Comparison of ENCODE assay signal across 8 cellular contexts in the genomic region with DNA sequence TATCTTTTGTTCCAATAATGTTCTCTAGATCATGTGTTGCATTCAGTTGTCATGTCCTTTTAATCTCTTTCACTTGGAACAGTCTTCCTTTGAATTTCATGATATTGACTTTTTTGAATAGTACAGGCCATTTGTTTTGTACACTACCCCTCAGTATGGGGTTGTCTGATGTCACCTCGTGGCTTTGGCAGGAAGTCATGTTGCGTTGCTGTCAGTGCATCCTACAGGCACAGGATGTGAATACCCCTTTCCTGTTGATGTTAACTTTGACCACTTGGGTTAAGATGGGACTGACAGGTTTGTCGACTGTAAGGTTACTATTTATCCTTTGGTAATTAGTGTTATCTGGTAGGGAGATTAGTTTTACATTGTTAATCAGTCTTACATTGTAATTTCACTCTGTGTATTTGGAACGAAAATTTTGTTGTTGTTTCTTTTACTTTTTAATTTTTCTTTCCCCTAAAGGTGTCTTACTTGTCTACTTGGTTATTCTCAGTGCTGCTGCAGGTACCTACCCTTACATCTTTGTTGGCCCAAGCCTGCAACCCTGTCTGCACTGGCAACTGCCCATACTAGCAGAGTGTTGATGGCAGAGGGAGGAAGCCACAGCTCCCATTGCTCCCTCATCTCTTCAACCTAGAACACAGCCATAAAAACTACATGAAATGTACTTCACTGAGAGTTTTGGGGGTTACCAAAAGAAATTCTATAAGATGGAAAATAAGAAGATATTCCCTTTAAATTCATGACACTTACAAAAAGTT. TPM values are rescaled to one million over a fixed set of nuclear protein-coding genes. Genes with fewer than 3 reads are reported as not detected.
DNase-seq lines count a peak whose midpoint lies in the region; ATAC-seq and TF ChIP-seq lines count a peak whose summit lies in the region.

No MANE protein-coding gene starts in this region.

- no peaks in the 10 kb centered on the region for H3K36me3 ChIP-seq in CD4-positive, CD25-positive, alpha-beta regulatory T cell (ENCODE audit: control insufficient read depth, insufficient read depth, low read length)

- no peaks in the 10 kb centered on the region for H3K27me3 ChIP-seq in CD4-positive, CD25-positive, alpha-beta regulatory T cell (ENCODE audit: control insufficient read depth, insufficient read depth, low read length)

- TF ChIP-seq POLR2A in erythroblast (IDR thresholded peaks at IDR 0.05; ENCODE audit: low read length), result no peak

- in situ Hi-C loops in KBM-7 (cut with MboI; ENCODE audit: low pct_unique_long_range_greater_than_20kb, low sequenced_read_pairs), result no loop called here

- peak; percentile 73 to 75 for ATAC-seq in CD4-positive, CD25-positive, alpha-beta regulatory T cell (ENCODE audit: low read depth in 2 of 2)
- peak; percentile 79 for ATAC-seq in GM19395 (IDR thresholded peaks at IDR 0.05; ENCODE audit: unreplicated experiment)
- peak; percentile 99 for ATAC-seq in central memory CD8-positive, alpha-beta T cell (replicated peaks; ENCODE audit: extremely low read depth, poor library complexity, severe bottlenecking)

- peak overlapping the region in 3 of 4 donors; percentile 43 to 76 (median 59) for H3K4me3 Mint-ChIP-seq in CD4-positive, CD25-positive, alpha-beta regulatory T cell
- peak overlapping the region; percentile 51 for H3K4me3 Mint-ChIP-seq in central memory CD8-positive, alpha-beta T cell

- peak in 2 of 3 donors; percentile 73 to 84 for DNase-seq in CD4-positive, CD25-positive, alpha-beta regulatory T cell
- DNase-seq in KBM-7, result peak; percentile 38
- peak in 1 of 2 donors; percentile 72 for DNase-seq in central memory CD8-positive, alpha-beta T cell (ENCODE audit: low spot score in 2 of 2)
- DNase-seq in COLO668 (lab: John Stamatoyannopoulos, UW; ENCODE audit: unreplicated experiment), result no peak
- DNase-seq in AG20443 (ENCODE audit: low spot score), result no peak
- DNase-seq in erythroblast (lab: John Stamatoyannopoulos, UW), result no peak
- no peak for DNase-seq in globus pallidus (ENCODE audit: low spot score)

- no peaks in the 10 kb centered on the region for H3K36me3 Mint-ChIP-seq in CD4-positive, CD25-positive, alpha-beta regulatory T cell
- H3K36me3 Mint-ChIP-seq in central memory CD8-positive, alpha-beta T cell (ENCODE audit: insufficient read depth), result peaks cover 3% of the 10 kb centered on the region

- H3K4me3 ChIP-seq in CD4-positive, CD25-positive, alpha-beta regulatory T cell (ENCODE audit: low read depth, low read length), result peak overlapping the region; percentile 67

- H3K4me1 ChIP-seq in CD4-positive, CD25-positive, alpha-beta regulatory T cell (ENCODE audit: control insufficient read depth, insufficient read depth, low read length, poor library complexity, severe bottlenecking), result peaks cover 17% of the 10 kb centered on the region

- H3K9me3 ChIP-seq in CD4-positive, CD25-positive, alpha-beta regulatory T cell (ENCODE audit: control insufficient read depth in 2 of 2, low read length in 2 of 2), result no peaks in the 10 kb centered on the region

- H3K27ac ChIP-seq in CD4-positive, CD25-positive, alpha-beta regulatory T cell (ENCODE audit: insufficient read depth, low read length, poor library complexity, severe bottlenecking), result peak overlapping the region; percentile 43

- peaks cover 0 to under 1% (median 0%) of the 10 kb centered on the region in 7 donors for H3K9me3 Mint-ChIP-seq in CD4-positive, CD25-positive, alpha-beta regulatory T cell
- H3K9me3 Mint-ChIP-seq in central memory CD8-positive, alpha-beta T cell, result no peaks in the 10 kb centered on the region

- H3K27me3 Mint-ChIP-seq in CD4-positive, CD25-positive, alpha-beta regulatory T cell, result peaks cover 35% of the 10 kb centered on the region
- H3K27me3 Mint-ChIP-seq in central memory CD8-positive, alpha-beta T cell, result no peaks in the 10 kb centered on the region

- H3K27ac Mint-ChIP-seq in CD4-positive, CD25-positive, alpha-beta regulatory T cell, result peak overlapping the region; percentile 47 to 85 (median 70)
- peak overlapping the region; percentile 99 for H3K27ac Mint-ChIP-seq in central memory CD8-positive, alpha-beta T cell (ENCODE audit: low read depth)

- peaks cover 22 to 32% (median 27%) of the 10 kb centered on the region in 4 donors for H3K4me1 Mint-ChIP-seq in CD4-positive, CD25-positive, alpha-beta regulatory T cell
- peaks cover 52% of the 10 kb centered on the region for H3K4me1 Mint-ChIP-seq in central memory CD8-positive, alpha-beta T cell

RNA-seq across cellular contexts. Expression of gene ATP8A1, which starts 14.7 kb away (rescaled TPM):
- 49.9 TPM for total RNA-seq in CD4-positive, CD25-positive, alpha-beta regulatory T cell
- polyA plus RNA-seq in CD4-positive, CD25-positive, alpha-beta regulatory T cell, result 10 to 100 TPM in 1 of 4 donors, 1 to 10 TPM in 3; 6.3 to 10.1 (median 8.1) TPM

Comparison
In these comparisons a context has a peak if more than half of its experiments do, and no peak if none do; other contexts are left out.
1. DNase-seq: peak in CD4-positive, CD25-positive, alpha-beta regulatory T cell (2 of 3) and KBM-7 (single experiment); none in COLO668 (single experiment), AG20443 (single experiment), erythroblast (0 of 2) and globus pallidus (single experiment).
2. Peak in every context shown above with its lines, with median percentiles within 50 percentile points of each other: ATAC-seq.